In genomic region chr4:136319789-136320470, GRCh38 we compare ENCODE assay signal across 13 cellular contexts.
DNase-seq lines count a peak whose midpoint lies in the region; ATAC-seq, FAIRE-seq and TF ChIP-seq lines count a peak whose summit lies in the region.
"Had no signal": no experiment of that assay in that cellular context is flagged by ENCODE, and none has a peak within 500 bp of the region (broad histone marks: within the 10 kb centered on the region; RNA-seq: fewer than 3 reads in every experiment).

No MANE protein-coding gene starts in this region.

- no peak overlapping the region for H2BK20ac ChIP-seq in H1 (ENCODE audit: low read length)

- H3K4me1 ChIP-seq in PC-3 (ENCODE audit: insufficient read depth, low read length) (peaks cover 15% of the 10 kb centered on the region), H1 (replicated peaks in 1 of 4; ENCODE audit: control insufficient read depth in 3 of 4, insufficient read depth in 4 of 4, low read length in 3 of 4) (peaks cover 0 to 6% (median 0%) of the 10 kb centered on the region in 4 experiments; a peak in 1 of 7 replicates)

- no peaks in the 10 kb centered on the region for H3K27me3 ChIP-seq in PC-3 (ENCODE audit: low read length)
- no peaks in the 10 kb centered on the region for H3K27me3 ChIP-seq in H1 (replicated peaks in 1 of 4; ENCODE audit: control insufficient read depth in 3 of 4, extremely low read depth in 1 of 4, insufficient read depth in 3 of 4, low read length in 3 of 4)

- no peak overlapping the region for H2BK120ac ChIP-seq in H1 (replicated peaks; ENCODE audit: low read depth, low read length)

- TF ChIP-seq EP300 in H1 (IDR thresholded peaks at IDR 0.05; ENCODE audit: borderline replicate concordance in 1 of 2, low read depth in 2 of 2, low read length in 2 of 2): no peak

- H3K79me2 ChIP-seq in PC-3 (ENCODE audit: low read length) (no peaks in the 10 kb centered on the region), H1 (ENCODE audit: control insufficient read depth in 1 of 2, insufficient read depth in 2 of 2, low read length in 2 of 2) (no peaks in the 10 kb centered on the region)

- peak; percentile 88 for FAIRE-seq in H54 (lab: Jason Lieb, UNC)
- no peak for FAIRE-seq in H1 (lab: Jason Lieb, UNC)
- FAIRE-seq: GM12878 had no signal

- H3K36me3 ChIP-seq in PC-3 (ENCODE audit: low read depth, low read length): no peaks in the 10 kb centered on the region
- no peaks in the 10 kb centered on the region for H3K36me3 ChIP-seq in H1 (ENCODE audit: control insufficient read depth in 2 of 4, insufficient read depth in 4 of 4, low read length in 3 of 4)

- H3K14ac ChIP-seq in H1 (ENCODE audit: insufficient read length): no peak overlapping the region

- TF ChIP-seq CTCF in PC-3 (conservative IDR thresholded peaks at IDR 0.05; ENCODE audit: low read depth, low read length) (no peak), H1 (IDR thresholded peaks at IDR 0.05; ENCODE audit: control extremely low read depth in 1 of 3, insufficient read depth in 1 of 3, low read depth in 1 of 3, low read length in 3 of 3) (no peak)

- no peak for TF ChIP-seq RAD21 in H1 (IDR thresholded peaks at IDR 0.05 in 1 of 2, conservative IDR thresholded peaks at IDR 0.05 in 1 of 2; ENCODE audit: low read depth in 2 of 2, low read length in 2 of 2)

- ATAC-seq in PC-3 (peak; percentile 98), GM18505 (IDR thresholded peaks at IDR 0.05; ENCODE audit: unreplicated experiment) (no peak)
- ATAC-seq: activated CD8-positive, alpha-beta T cell treated with anti-CD3 and anti-CD28 coated beads, Interleukin-2, amount 10 ng/mL, durations not matched to agents 7 days and 5 days; GM12878 had no signal

- intact Hi-C loops in PC-3 (cut with micrococcal nuclease): loop anchor here (10.0 kb wide), 1 partner anchor 195 kb away; no protein-coding TSS in a partner anchor

- CTCF ChIA-PET in PC-3 (lab: Charles Lee) (no interaction called here), H1 (lab: Charles Lee; ENCODE audit: partially characterized antibody) (interaction anchor here (0.8 kb wide), 1 partner anchor 13 kb away, joined by 3 read pairs; no protein-coding TSS in a partner anchor)

- H3K56ac ChIP-seq in H1 (replicated peaks; ENCODE audit: insufficient read length, low read depth, low read length): no peak overlapping the region

- H3F3A ChIP-seq in PC-3 (ENCODE audit: low read length, unreplicated experiment): no peaks in the 10 kb centered on the region

- no peak overlapping the region for H4K91ac ChIP-seq in H1 (replicated peaks; ENCODE audit: insufficient read length, low read length)

- peak overlapping the region; percentile 81 for H3K27ac ChIP-seq in PC-3 (ENCODE audit: low read length)
- H3K27ac ChIP-seq in H1 (ENCODE audit: low read depth, low read length): no peak overlapping the region
- H3K27ac ChIP-seq: VCaP had no signal

- H3K4me3 ChIP-seq in PC-3 (ENCODE audit: low read length) (no peak overlapping the region), H1 (ENCODE audit: extremely low read depth in 1 of 4, insufficient read depth in 2 of 4, low read depth in 3 of 4, low read length in 4 of 4) (no peak overlapping the region)
- H3K4me3 ChIP-seq: GM12878 had no signal

- no peak overlapping the region for H4K8ac ChIP-seq in H1 (ENCODE audit: extremely low read depth, insufficient read depth, low read length)

- H3K4me2 ChIP-seq in PC-3 (ENCODE audit: low read length): peak overlapping the region; percentile 61
- H3K4me2 ChIP-seq in H1 (ENCODE audit: insufficient read depth in 1 of 2, low read depth in 2 of 2, low read length in 2 of 2): no peak overlapping the region

- H2AFZ ChIP-seq in PC-3 (ENCODE audit: low read length): peak overlapping the region; percentile 76
- 0 out of 2 replicates have a peak overlapping the region, but pooled peaks have one; percentile 67 for H2AFZ ChIP-seq in H1 (ENCODE audit: low read length)

- POLR2A ChIA-PET in PC-3 (lab: Charles Lee; ENCODE audit: unreplicated experiment) (no interaction called here), H1 (lab: Charles Lee; ENCODE audit: partially characterized antibody) (no interaction called here)

- no peak overlapping the region; the same call in 1 of the 2 replicates for H3K18ac ChIP-seq in H1 (ENCODE audit: extremely low read depth, low read length)

- H4K20me1 ChIP-seq in PC-3 (ENCODE audit: low read length) (no peaks in the 10 kb centered on the region), H1 (replicated peaks in 1 of 2; ENCODE audit: control insufficient read depth in 1 of 2, insufficient read depth in 2 of 2, low read length in 2 of 2) (no peaks in the 10 kb centered on the region)

- no peaks in the 10 kb centered on the region for H3K23me2 ChIP-seq in H1 (ENCODE audit: low read depth, low read length)

- H3K9me3 ChIP-seq in PC-3 (ENCODE audit: low read length): no peaks in the 10 kb centered on the region
- H3K9me3 ChIP-seq in H1 (ENCODE audit: insufficient read depth in 2 of 2, low read depth in 1 of 2, low read length in 1 of 2): no peaks in the 10 kb centered on the region

- no peak overlapping the region for H2BK5ac ChIP-seq in H1 (ENCODE audit: low read depth, low read length)

- no peaks in the 10 kb centered on the region for H3K79me1 ChIP-seq in H1 (ENCODE audit: low read depth, low read length)

- H3K9ac ChIP-seq in PC-3 (ENCODE audit: low read length): no peak overlapping the region
- no peak overlapping the region for H3K9ac ChIP-seq in H1 (replicated peaks in 1 of 4; ENCODE audit: extremely low read depth in 1 of 4, low read depth in 3 of 4, low read length in 3 of 4)

- H3K9me2 ChIP-seq in PC-3 (replicated peaks; ENCODE audit: low read length): no peaks in the 10 kb centered on the region

- no peak overlapping the region for H4K5ac ChIP-seq in H1 (ENCODE audit: insufficient read length, low read depth, low read length)

- H3K4ac ChIP-seq in H1 (replicated peaks; ENCODE audit: insufficient read length, low read depth, low read length): no peak overlapping the region

- peak; percentile 11 for DNase-seq in H54 (ENCODE audit: insufficient read length, low spot score)
- peak; percentile 84 for DNase-seq in PC-3
- no peak for DNase-seq in H1 (ENCODE audit: low read depth in 1 of 2, low spot score in 2 of 2)
- DNase-seq in non-pigmented ciliary epithelial cell (ENCODE audit: low read depth): peak; percentile 35
- no peak for DNase-seq in cerebellar nuclear complex (lab: John Stamatoyannopoulos, UW)
- DNase-seq in activated CD8-positive, alpha-beta memory T cell treated with anti-CD3 and anti-CD28 coated beads, Interleukin-2, amount 50 U/mL, for 48 hours: no peak
- DNase-seq in NCI-H1092 treated with DMSO at 0.1 percent for 48 hours (lab: John Stamatoyannopoulos, UW): no peak
- DNase-seq: activated CD8-positive, alpha-beta T cell treated with anti-CD3 and anti-CD28 coated beads, Interleukin-2, amount 10 ng/mL, durations not matched to agents 7 days and 5 days; activated effector memory CD4-positive, alpha-beta T cell treated with Interleukin-2 at 50 U/mL for 16 hours; endodermal cell had no signal

- H2AK5ac ChIP-seq in H1 (ENCODE audit: low read depth, low read length): no peak overlapping the region

- WGBS in H1 (ENCODE audit: extremely low coverage in 1 of 2, insufficient coverage in 1 of 2, insufficient read length in 1 of 2, insufficient replicate concordance in 2 of 2, low coverage in 1 of 2, low lambda C conversion rate in 2 of 2, missing lambda C conversion rate in 1 of 2), 2 experiments: 90% methylated on average over 4 of the region's 4 CpGs; no CpG with 5 or more reads in 1 of the 2 experiments

- H2BK12ac ChIP-seq in H1 (ENCODE audit: low read depth, low read length): peak overlapping the region; percentile 13; the same call in 1 of the 2 replicates

- TF ChIP-seq POLR2A in H54 (IDR thresholded peaks at IDR 0.05; ENCODE audit: low read depth, low read length): no peak
- TF ChIP-seq POLR2A in H1 (IDR thresholded peaks at IDR 0.05; ENCODE audit: control extremely low read depth in 1 of 2, low read depth in 2 of 2, low read length in 2 of 2): no peak
- no peak for TF ChIP-seq POLR2A in GM18505 (IDR thresholded peaks at IDR 0.05; ENCODE audit: borderline replicate concordance, extremely low read depth, insufficient read depth, insufficient read length)

- no peak overlapping the region for H3K23ac ChIP-seq in H1 (ENCODE audit: insufficient read length)

- H2BK15ac ChIP-seq in H1 (ENCODE audit: low read length): no peak overlapping the region

- BruUV-seq in PC-3 (replicated peaks; lab: Mats Ljungman, UMichigan): no TSS peak

TF ChIP-seq in H1, 55 proteins besides CTCF, POLR2A, EP300 and RAD21:
- TF ChIP-seq SRF (IDR thresholded peaks at IDR 0.05; ENCODE audit: low read depth, low read length): no peak

Comparison
In these comparisons a context has a peak if more than half of its experiments do, and no peak if none do; other contexts are left out.
1. DNase-seq: peak in H54 (single experiment), PC-3 (single experiment) and non-pigmented ciliary epithelial cell (single experiment); none in H1 (0 of 2), cerebellar nuclear complex (0 of 2), activated CD8-positive, alpha-beta memory T cell treated with anti-CD3 and anti-CD28 coated beads, Interleukin-2, amount 50 U/mL, for 48 hours (single experiment) and NCI-H1092 treated with DMSO at 0.1 percent for 48 hours (single experiment).